8 cellular contexts compared by ENCODE assay signal in the genomic region with DNA sequence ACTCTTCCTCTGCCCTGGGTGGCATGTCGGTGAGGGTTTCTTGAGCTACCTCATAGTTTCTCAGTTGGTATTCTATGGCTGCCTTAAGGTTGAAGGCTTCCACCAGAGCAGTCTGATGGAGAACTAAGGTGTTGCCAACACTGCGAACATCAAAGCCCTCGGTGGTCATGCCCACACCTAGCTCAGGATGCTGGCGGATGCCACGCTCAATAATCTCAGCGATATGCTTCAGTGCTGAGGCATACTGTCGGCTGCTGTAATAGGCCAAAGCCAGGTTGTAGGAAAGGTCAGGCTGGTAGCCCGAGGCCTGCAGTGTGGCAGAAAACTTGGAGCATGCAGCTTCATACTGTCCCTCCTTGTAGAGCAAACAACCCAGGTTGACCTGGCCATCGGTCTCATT.
DNase-seq lines count a peak whose midpoint lies in the region; ATAC-seq and TF ChIP-seq lines count a peak whose summit lies in the region.

No MANE protein-coding gene starts in this region.

- ATAC-seq in Right ventricle myocardium inferior (no peak), GM19397 (IDR thresholded peaks at IDR 0.05; ENCODE audit: unreplicated experiment) (no peak)

- H3K36me3 ChIP-seq in left ventricle myocardium inferior (no peaks in the 10 kb centered on the region), brain microvascular endothelial cell (replicated peaks) (no peaks in the 10 kb centered on the region), vagina (no peaks in the 10 kb centered on the region)

- TF ChIP-seq CTCF in left ventricle myocardium inferior (IDR thresholded peaks at IDR 0.05; ENCODE audit: borderline replicate concordance), result no peak
- TF ChIP-seq CTCF in brain microvascular endothelial cell (IDR thresholded peaks at IDR 0.05; ENCODE audit: low read depth, low read length, missing control alignments), result no peak
- TF ChIP-seq CTCF in vagina (IDR thresholded peaks at IDR 0.05), result no peak

- H3K4me1 ChIP-seq in left ventricle myocardium inferior (peaks cover 23% of the 10 kb centered on the region), mononuclear cell (ENCODE audit: insufficient read depth, low read length) (peaks cover 9% of the 10 kb centered on the region), vagina (peaks cover 6% of the 10 kb centered on the region)

- no peak for DNase-seq in left ventricle myocardium inferior
- DNase-seq in Right ventricle myocardium inferior (ENCODE audit: missing footprints), result no peak
- no peak for DNase-seq in brain microvascular endothelial cell
- no peak for DNase-seq in vagina (ENCODE audit: extremely low spot score in 2 of 2)
- DNase-seq in COLO668 (lab: John Stamatoyannopoulos, UW; ENCODE audit: unreplicated experiment), result no peak
- DNase-seq in NOMO-1 (lab: John Stamatoyannopoulos, UW; ENCODE audit: unreplicated experiment in 2 of 2), result no peak

- H3K9me3 ChIP-seq in left ventricle myocardium inferior (replicated peaks) (no peaks in the 10 kb centered on the region), mononuclear cell (ENCODE audit: low read depth, low read length) (no peaks in the 10 kb centered on the region), vagina (no peaks in the 10 kb centered on the region)

- H3K4me3 ChIP-seq in left ventricle myocardium inferior (peak overlapping the region; percentile 82), brain microvascular endothelial cell (ENCODE audit: low read depth, low read length) (peak overlapping the region; percentile 78), mononuclear cell (ENCODE audit: low read length) (peak overlapping the region; percentile 87), vagina (peak overlapping the region; percentile 65 to 89)

- no peak for TF ChIP-seq POLR2A in vagina (IDR thresholded peaks at IDR 0.05)

- H3K27me3 ChIP-seq in left ventricle myocardium inferior (ENCODE audit: low read depth) (no peaks in the 10 kb centered on the region), brain microvascular endothelial cell (replicated peaks) (no peaks in the 10 kb centered on the region), mononuclear cell (ENCODE audit: insufficient read depth, low read length) (no peaks in the 10 kb centered on the region), vagina (no peaks in the 10 kb centered on the region)

- in situ Hi-C loops in brain microvascular endothelial cell (cut with HindIII; ENCODE audit: low pct_ligation_motif_present, low sequenced_read_pairs), result no loop called here

- intact Hi-C loops in left ventricle myocardium inferior (cut with micrococcal nuclease), result no loop called here
- intact Hi-C loops in Right ventricle myocardium inferior (cut with DNase I), result loop anchor here (5.0 kb wide), 1 partner anchor 66 kb away; a partner anchor contains a TSS
- intact Hi-C loops in vagina (cut with DNase I), result no loop called here

- peak overlapping the region; percentile 95 for H3K27ac ChIP-seq in left ventricle myocardium inferior (replicated peaks)
- peak overlapping the region; percentile 99 for H3K27ac ChIP-seq in brain microvascular endothelial cell
- H3K27ac ChIP-seq in vagina, result no peak overlapping the region
